Comparison of ENCODE assay signal across 1 cellular context in the genomic region with DNA sequence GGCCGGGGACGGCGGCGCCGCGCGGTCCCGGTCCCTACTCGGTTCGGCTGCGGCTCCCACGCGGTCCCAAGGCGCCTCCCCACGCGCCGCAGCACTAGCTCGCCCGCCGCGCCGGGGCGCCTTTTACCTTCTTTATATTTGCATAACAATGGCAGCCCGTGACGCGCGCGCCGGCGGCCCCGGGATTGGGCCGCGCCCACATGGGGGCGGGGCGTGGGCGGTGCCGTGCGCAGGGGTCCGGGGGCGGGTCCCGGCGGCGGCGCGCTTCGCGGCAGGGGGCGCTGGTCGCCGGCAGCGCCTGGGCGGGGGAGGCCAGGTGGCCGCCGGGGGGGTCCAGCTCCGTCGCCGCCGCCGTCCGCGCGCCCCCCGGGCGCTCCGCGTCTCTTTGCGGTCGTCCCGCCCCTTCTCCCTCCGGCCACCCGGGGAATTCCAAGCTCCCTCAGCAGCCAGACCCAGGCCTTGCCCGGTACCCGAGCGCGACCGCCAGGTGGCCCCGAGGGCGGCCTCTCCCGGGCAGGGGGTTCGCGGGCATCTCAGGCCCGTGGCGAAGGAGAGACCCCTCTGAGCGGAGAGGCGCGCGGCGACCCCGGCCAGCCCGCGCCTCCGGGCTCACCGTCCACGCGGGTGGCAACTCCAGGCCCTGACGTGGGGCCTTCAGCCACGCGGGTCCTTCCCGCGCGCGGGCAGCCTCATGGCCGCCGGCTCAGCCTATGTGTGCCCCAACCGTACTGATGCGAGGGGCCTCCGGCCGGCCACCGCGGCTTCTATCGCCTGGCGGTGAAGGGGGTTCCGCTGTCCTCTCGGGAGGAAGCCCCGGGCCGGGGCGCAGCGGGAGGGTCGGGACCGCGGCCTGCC.
A peak's percentile ranks its signal among the peaks of the same experiment; 100 is the strongest.
TF ChIP-seq lines count a peak whose summit lies in the region.

A gene with protein sequence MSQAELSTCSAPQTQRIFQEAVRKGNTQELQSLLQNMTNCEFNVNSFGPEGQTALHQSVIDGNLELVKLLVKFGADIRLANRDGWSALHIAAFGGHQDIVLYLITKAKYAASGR (minus strand): TSS at position 96 of the 855 bp plus-strand sequence. CDS start 343 bp downstream, outside the sequence.

TF ChIP-seq in GM12878, 131 proteins besides CTCF, POLR2A, EP300 and RAD21 (continued from another document and continues in another):
- TF ChIP-seq HDAC2 (IDR thresholded peaks at IDR 0.05) (no peak), CHD4 (IDR thresholded peaks at IDR 0.05) (no peak), MEF2B (IDR thresholded peaks at IDR 0.05; ENCODE audit: partially characterized antibody, poor library complexity, severe bottlenecking) (no peak), SMAD1 (IDR thresholded peaks at IDR 0.05; ENCODE audit: low read depth, partially characterized antibody) (no peak), IKZF2 (IDR thresholded peaks at IDR 0.05) (no peak), POU2F2 (IDR thresholded peaks at IDR 0.05; ENCODE audit: borderline replicate concordance, low read depth, low read length) (peak; percentile 94), TBL1XR1 (IDR thresholded peaks at IDR 0.05; ENCODE audit: low read depth, low read length) (no peak), RELA (IDR thresholded peaks at IDR 0.05; ENCODE audit: borderline replicate concordance, partially characterized antibody) (peak; percentile 75), RUNX3 (IDR thresholded peaks at IDR 0.05; ENCODE audit: low read length) (no peak; the same call in 1 of the 2 replicates), RAD51 (IDR thresholded peaks at IDR 0.05) (no peak), BCL3 (IDR thresholded peaks at IDR 0.05; ENCODE audit: borderline replicate concordance, insufficient read depth, low read depth, low read length, poor library complexity, severe bottlenecking) (no peak), TCF12 (IDR thresholded peaks at IDR 0.05; ENCODE audit: low read depth, low read length) (0 out of 2 replicates have a peak, but pooled peaks have one; percentile 5), NBN (IDR thresholded peaks at IDR 0.05) (no peak), SIX5 (IDR thresholded peaks at IDR 0.05; ENCODE audit: low read depth, low read length, severe bottlenecking) (no peak), ZSCAN29 (IDR thresholded peaks at IDR 0.05) (no peak), E4F1 (IDR thresholded peaks at IDR 0.05; ENCODE audit: borderline replicate concordance, partially characterized antibody) (no peak), ZBTB40 (IDR thresholded peaks at IDR 0.05; ENCODE audit: borderline replicate concordance) (no peak), FOXM1 (IDR thresholded peaks at IDR 0.05; ENCODE audit: low read depth, low read length) (no peak), RELB (IDR thresholded peaks at IDR 0.05; ENCODE audit: low read depth) (no peak), MYB (IDR thresholded peaks at IDR 0.05; ENCODE audit: borderline replicate concordance, low read depth, low read length) (no peak), SREBF2 (IDR thresholded peaks at IDR 0.05; ENCODE audit: low read length) (no peak), NKRF (conservative IDR thresholded peaks at IDR 0.05) (0 out of 2 replicates have a peak, but pooled peaks have one; percentile 20), MEF2A (IDR thresholded peaks at IDR 0.05; ENCODE audit: insufficient read depth, low read depth, low read length) (no peak), MXI1 (IDR thresholded peaks at IDR 0.05; ENCODE audit: low read depth, low read length) (no peak), NR2C1 (IDR thresholded peaks at IDR 0.05) (peak; percentile 15; the same call in 1 of the 2 replicates), MTA3 (IDR thresholded peaks at IDR 0.05; ENCODE audit: borderline replicate concordance, low read length) (no peak), BHLHE40 (IDR thresholded peaks at IDR 0.05; ENCODE audit: borderline replicate concordance in 1 of 2, low read depth in 2 of 2, low read length in 1 of 2) (peak; percentile 62 to 77; a peak in 3 of 4 replicates), RCOR1 (conservative IDR thresholded peaks at IDR 0.05; ENCODE audit: low read depth, low read length) (no peak), TCF3 (IDR thresholded peaks at IDR 0.05; ENCODE audit: borderline replicate concordance, insufficient read depth, low read depth, low read length) (no peak)
- TF ChIP-seq, protein P1, sequence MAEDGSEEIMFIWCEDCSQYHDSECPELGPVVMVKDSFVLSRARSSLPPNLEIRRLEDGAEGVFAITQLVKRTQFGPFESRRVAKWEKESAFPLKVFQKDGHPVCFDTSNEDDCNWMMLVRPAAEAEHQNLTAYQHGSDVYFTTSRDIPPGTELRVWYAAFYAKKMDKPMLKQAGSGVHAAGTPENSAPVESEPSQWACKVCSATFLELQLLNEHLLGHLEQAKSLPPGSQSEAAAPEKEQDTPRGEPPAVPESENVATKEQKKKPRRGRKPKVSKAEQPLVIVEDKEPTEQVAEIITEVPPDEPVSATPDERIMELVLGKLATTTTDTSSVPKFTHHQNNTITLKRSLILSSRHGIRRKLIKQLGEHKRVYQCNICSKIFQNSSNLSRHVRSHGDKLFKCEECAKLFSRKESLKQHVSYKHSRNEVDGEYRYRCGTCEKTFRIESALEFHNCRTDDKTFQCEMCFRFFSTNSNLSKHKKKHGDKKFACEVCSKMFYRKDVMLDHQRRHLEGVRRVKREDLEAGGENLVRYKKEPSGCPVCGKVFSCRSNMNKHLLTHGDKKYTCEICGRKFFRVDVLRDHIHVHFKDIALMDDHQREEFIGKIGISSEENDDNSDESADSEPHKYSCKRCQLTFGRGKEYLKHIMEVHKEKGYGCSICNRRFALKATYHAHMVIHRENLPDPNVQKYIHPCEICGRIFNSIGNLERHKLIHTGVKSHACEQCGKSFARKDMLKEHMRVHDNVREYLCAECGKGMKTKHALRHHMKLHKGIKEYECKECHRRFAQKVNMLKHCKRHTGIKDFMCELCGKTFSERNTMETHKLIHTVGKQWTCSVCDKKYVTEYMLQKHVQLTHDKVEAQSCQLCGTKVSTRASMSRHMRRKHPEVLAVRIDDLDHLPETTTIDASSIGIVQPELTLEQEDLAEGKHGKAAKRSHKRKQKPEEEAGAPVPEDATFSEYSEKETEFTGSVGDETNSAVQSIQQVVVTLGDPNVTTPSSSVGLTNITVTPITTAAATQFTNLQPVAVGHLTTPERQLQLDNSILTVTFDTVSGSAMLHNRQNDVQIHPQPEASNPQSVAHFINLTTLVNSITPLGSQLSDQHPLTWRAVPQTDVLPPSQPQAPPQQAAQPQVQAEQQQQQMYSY (CRISPR knock-in tag; IDR thresholded peaks at IDR 0.05): no peak
- TF ChIP-seq, protein P2, sequence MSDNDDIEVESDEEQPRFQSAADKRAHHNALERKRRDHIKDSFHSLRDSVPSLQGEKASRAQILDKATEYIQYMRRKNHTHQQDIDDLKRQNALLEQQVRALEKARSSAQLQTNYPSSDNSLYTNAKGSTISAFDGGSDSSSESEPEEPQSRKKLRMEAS (IDR thresholded peaks at IDR 0.05; ENCODE audit: low read depth, low read length): no peak
- TF ChIP-seq, protein P3, sequence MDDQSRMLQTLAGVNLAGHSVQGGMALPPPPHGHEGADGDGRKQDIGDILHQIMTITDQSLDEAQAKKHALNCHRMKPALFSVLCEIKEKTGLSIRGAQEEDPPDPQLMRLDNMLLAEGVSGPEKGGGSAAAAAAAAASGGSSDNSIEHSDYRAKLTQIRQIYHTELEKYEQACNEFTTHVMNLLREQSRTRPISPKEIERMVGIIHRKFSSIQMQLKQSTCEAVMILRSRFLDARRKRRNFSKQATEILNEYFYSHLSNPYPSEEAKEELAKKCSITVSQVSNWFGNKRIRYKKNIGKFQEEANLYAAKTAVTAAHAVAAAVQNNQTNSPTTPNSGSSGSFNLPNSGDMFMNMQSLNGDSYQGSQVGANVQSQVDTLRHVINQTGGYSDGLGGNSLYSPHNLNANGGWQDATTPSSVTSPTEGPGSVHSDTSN (IDR thresholded peaks at IDR 0.05; ENCODE audit: insufficient replicate concordance, low read depth, low read length): no peak
